ENCODE assay signal across 22 cellular contexts in genomic region chr9:112493738-112494137, GRCh38. TPM values are rescaled to one million over a fixed set of nuclear protein-coding genes. Genes with fewer than 3 reads are reported as not detected.
A peak's percentile ranks its signal among the peaks of the same experiment; 100 is the strongest.
DNase-seq lines count a peak whose midpoint lies in the region; ATAC-seq, FAIRE-seq and TF ChIP-seq lines count a peak whose summit lies in the region.
"Had no signal": no experiment of that assay in that cellular context is flagged by ENCODE, and none has a peak within 500 bp of the region (broad histone marks: within the 10 kb centered on the region; RNA-seq: fewer than 3 reads in every experiment).

No MANE protein-coding gene starts in this region.

- no peak overlapping the region for H3K9ac ChIP-seq in HepG2 (ENCODE audit: insufficient read depth, low read depth, low read length)
- H3K9ac ChIP-seq in adipocyte (ENCODE audit: low read length): no peak overlapping the region

- peaks cover 0 to 29% (median 24%) of the 10 kb centered on the region in 8 donors for H3K9me3 Mint-ChIP-seq in CD4-positive, alpha-beta memory T cell

- peaks cover 14 to 24% of the 10 kb centered on the region in 2 donors for H3K36me3 Mint-ChIP-seq in CD4-positive, alpha-beta memory T cell

- POLR2A ChIA-PET in HepG2 (lab: Yijun Ruan, JAX): interaction anchor here (0.5 kb wide), 1 partner anchor 993 kb away, joined by 3 read pairs; no protein-coding TSS in a partner anchor
- POLR2A ChIA-PET in CD4-positive, alpha-beta memory T cell (lab: Charles Lee; ENCODE audit: partially characterized antibody): no interaction called here

- H3K27me3 ChIP-seq in HepG2 (ENCODE audit: control insufficient read depth in 1 of 2, insufficient read depth in 2 of 2, low read length in 2 of 2): no peaks in the 10 kb centered on the region
- no peaks in the 10 kb centered on the region for H3K27me3 ChIP-seq in right lobe of liver
- H3K27me3 ChIP-seq in adipocyte (replicated peaks; ENCODE audit: control insufficient read depth, insufficient read depth, low read length): no peaks in the 10 kb centered on the region
- no peaks in the 10 kb centered on the region for H3K27me3 ChIP-seq in tibial artery
- H3K27me3 ChIP-seq in CD4-positive, alpha-beta memory T cell (ENCODE audit: insufficient read depth, low read length): no peaks in the 10 kb centered on the region
- H3K27me3 ChIP-seq: left lung, neutrophil, SJCRH30, suprapubic skin had no signal

- peaks cover 0 to 4% (median 1%) of the 10 kb centered on the region in 4 donors for H3K4me1 Mint-ChIP-seq in CD4-positive, alpha-beta memory T cell

- H3K27ac ChIP-seq in HepG2 (ENCODE audit: extremely low read length, insufficient read depth, low read length) (peak overlapping the region; percentile 40), right lobe of liver (no peak overlapping the region), tibial artery (peak overlapping the region; percentile 31 to 57)
- H3K27ac ChIP-seq in CD4-positive, alpha-beta memory T cell (ENCODE audit: low read depth, low read length): no peak overlapping the region
- H3K27ac ChIP-seq: A549, left lung, neutrophil, SJCRH30, suprapubic skin had no signal

- H3K79me2 ChIP-seq in HepG2 (ENCODE audit: insufficient read depth, low read length): peaks cover 99% of the 10 kb centered on the region

- intact Hi-C loops in HepG2 (cut with micrococcal nuclease; ENCODE audit: unreplicated experiment): no loop called here
- intact Hi-C loops in right lobe of liver (cut with DNase I): no loop called here
- intact Hi-C loops in tibial artery (cut with DNase I; ENCODE audit: low total_unique reads): no loop called here
- intact Hi-C loops in CD4-positive, alpha-beta memory T cell (cut with micrococcal nuclease): no loop called here

- TF ChIP-seq POLR2A in HepG2 (IDR thresholded peaks at IDR 0.05; ENCODE audit: insufficient read depth in 1 of 2, low read depth in 2 of 2, low read length in 2 of 2): no peak
- no peak for TF ChIP-seq POLR2A in right lobe of liver (IDR thresholded peaks at IDR 0.05)

- peak overlapping the region in 1 of 3 experiments; percentile 8; a peak in 1 of 6 replicates for H3K4me3 ChIP-seq in HepG2 (replicated peaks in 1 of 3; ENCODE audit: insufficient read depth in 1 of 3, low read depth in 2 of 3, low read length in 3 of 3)
- H3K4me3 ChIP-seq in right lobe of liver: no peak overlapping the region
- peak overlapping the region; percentile 24 for H3K4me3 ChIP-seq in adipocyte (ENCODE audit: low read length)
- H3K4me3 ChIP-seq in fibroblast of the aortic adventitia (ENCODE audit: low read depth, low read length): no peak overlapping the region
- no peak overlapping the region for H3K4me3 ChIP-seq in tibial artery
- H3K4me3 ChIP-seq in CD4-positive, alpha-beta memory T cell (ENCODE audit: low read length in 2 of 2): no peak overlapping the region
- H3K4me3 ChIP-seq: A549, left lung, SJCRH30, suprapubic skin had no signal

- CTCF ChIA-PET in HepG2 (lab: Yijun Ruan, JAX; ENCODE audit: low intra/inter-chr PET ratio, low total read pairs): no interaction called here
- CTCF ChIA-PET in CD4-positive, alpha-beta memory T cell (lab: Charles Lee; ENCODE audit: partially characterized antibody): no interaction called here

- H3K36me3 ChIP-seq in HepG2 (replicated peaks in 1 of 2; ENCODE audit: control insufficient read depth in 1 of 2, insufficient read depth in 2 of 2, low read length in 2 of 2) (peaks cover 1 to 27% of the 10 kb centered on the region in 2 experiments), right lobe of liver (no peaks in the 10 kb centered on the region), adipocyte (ENCODE audit: control insufficient read depth, insufficient read depth, low read length, severe bottlenecking) (no peaks in the 10 kb centered on the region), tibial artery (peaks cover 0 to 8% (median 0%) of the 10 kb centered on the region in 3 donors)
- no peaks in the 10 kb centered on the region for H3K36me3 ChIP-seq in CD4-positive, alpha-beta memory T cell (ENCODE audit: insufficient read depth, low read length)
- H3K36me3 ChIP-seq: neutrophil had no signal

- no peak for TF ChIP-seq RAD21 in HepG2 (CRISPR knock-in tag; IDR thresholded peaks at IDR 0.05)

- ATAC-seq in HepG2 (no peak), right lobe of liver (no peak)
- ATAC-seq: A549, left lung had no signal

- H3K4me3 Mint-ChIP-seq in CD4-positive, alpha-beta memory T cell: no peak overlapping the region
- H3K4me3 Mint-ChIP-seq: activated CD4-positive, alpha-beta memory T cell treated with anti-CD3 and anti-CD28 coated beads, Interleukin-2, amount 10 ng/mL, durations not matched to agents 7 days and 5 days; activated naive CD4-positive, alpha-beta T cell treated with anti-CD3 and anti-CD28 coated beads for 36 hours had no signal

- H3K9me3 ChIP-seq in HepG2 (ENCODE audit: low read length) (peaks cover 22% of the 10 kb centered on the region), right lobe of liver (no peaks in the 10 kb centered on the region), adipocyte (ENCODE audit: control insufficient read depth, low read length) (peaks cover 26% of the 10 kb centered on the region), tibial artery (peaks cover 0 to 6% (median 0%) of the 10 kb centered on the region in 3 donors)
- peaks cover 0 to 7% of the 10 kb centered on the region in 2 donors for H3K9me3 ChIP-seq in CD4-positive, alpha-beta memory T cell (ENCODE audit: control insufficient read depth in 1 of 2, low read length in 2 of 2)
- H3K9me3 ChIP-seq: neutrophil had no signal

- in situ Hi-C loops in HepG2 (cut with HindIII; ENCODE audit: extremely low pct_ligation_motif_present, low pct_unique_long_range_greater_than_20kb): loop anchor here (25.0 kb wide), 1 partner anchor 219 kb away; the partner anchor contains the start of gene INIP

- no peak for FAIRE-seq in HepG2 (lab: Jason Lieb, UNC)
- FAIRE-seq: A549 had no signal

- no peak overlapping the region for H3K4me2 ChIP-seq in HepG2 (ENCODE audit: low read depth, low read length)
- H3K4me2 ChIP-seq: A549 had no signal

- H3K4me1 ChIP-seq in HepG2 (ENCODE audit: insufficient read depth, low read length) (peaks cover 82% of the 10 kb centered on the region), right lobe of liver (peaks cover 0 to 43% (median 6%) of the 10 kb centered on the region in 4 donors), adipocyte (ENCODE audit: control insufficient read depth, insufficient read depth, low read length) (peaks cover 9% of the 10 kb centered on the region), tibial artery (peaks cover 0 to 66% (median 3%) of the 10 kb centered on the region in 4 donors)
- no peaks in the 10 kb centered on the region for H3K4me1 ChIP-seq in CD4-positive, alpha-beta memory T cell (ENCODE audit: insufficient read depth, low read length)
- H3K4me1 ChIP-seq: suprapubic skin had no signal

- no peak overlapping the region for H3K27ac Mint-ChIP-seq in CD4-positive, alpha-beta memory T cell
- H3K27ac Mint-ChIP-seq: activated CD4-positive, alpha-beta memory T cell treated with anti-CD3 and anti-CD28 coated beads, Interleukin-2, amount 10 ng/mL, durations not matched to agents 7 days and 5 days; activated naive CD4-positive, alpha-beta T cell treated with anti-CD3 and anti-CD28 coated beads for 36 hours had no signal

- TF ChIP-seq EP300 in HepG2 (IDR thresholded peaks at IDR 0.05; ENCODE audit: low read depth in 2 of 2, low read length in 2 of 2) (no peak), HepG2 (CRISPR knock-in tag; IDR thresholded peaks at IDR 0.05; ENCODE audit: borderline replicate concordance) (no peak)

- TF ChIP-seq CTCF in HepG2 (CRISPR knock-in tag; IDR thresholded peaks at IDR 0.05) (no peak), right lobe of liver (IDR thresholded peaks at IDR 0.05) (no peak), fibroblast of the aortic adventitia (IDR thresholded peaks at IDR 0.05; ENCODE audit: insufficient read depth, low read length) (no peak), tibial artery (IDR thresholded peaks at IDR 0.05) (no peak)

- no peaks in the 10 kb centered on the region for H3K27me3 Mint-ChIP-seq in CD4-positive, alpha-beta memory T cell
- H3K27me3 Mint-ChIP-seq: activated CD4-positive, alpha-beta memory T cell treated with anti-CD3 and anti-CD28 coated beads, Interleukin-2, amount 10 ng/mL, durations not matched to agents 7 days and 5 days had no signal

- DNase-seq in HepG2 (ENCODE audit: low spot score): no peak
- DNase-seq in right lobe of liver: no peak
- peak; percentile 80 for DNase-seq in adipocyte (ENCODE audit: low read depth)
- peak; percentile 44 for DNase-seq in fibroblast of the aortic adventitia (ENCODE audit: low read depth)
- DNase-seq in tibial artery: no peak
- DNase-seq in retina: no peak
- no peak for DNase-seq in effector CD8-positive, alpha-beta T cell (lab: John Stamatoyannopoulos, UW)
- no peak for DNase-seq in CD4-positive, alpha-beta memory T cell
- DNase-seq: activated CD4-positive, alpha-beta memory T cell treated with anti-CD3 and anti-CD28 coated beads, Interleukin-2, amount 10 ng/mL, durations not matched to agents 7 days and 5 days; activated CD4-positive, CD25-positive, alpha-beta regulatory T cell; activated naive CD4-positive, alpha-beta T cell treated with anti-CD3 and anti-CD28 coated beads for 36 hours; activated T-cell treated with anti-CD3 and anti-CD28 coated beads, Interleukin-2, amount 50 U/mL, for 1 hour; DMS79 treated with DMSO at 0.1 percent for 48 hours; KG1; left lung; NCI-H1417; NCI-H2171; SJCRH30; T-helper 2 cell had no signal

- BruUV-seq in HepG2 (replicated peaks; lab: Mats Ljungman, UMichigan): no TSS peak

- no peak overlapping the region for H2AFZ ChIP-seq in HepG2 (ENCODE audit: low read length)

- peaks cover 36% of the 10 kb centered on the region for H4K20me1 ChIP-seq in HepG2 (ENCODE audit: insufficient read depth, low read length)

RNA-seq across cellular contexts. Expression of gene KIAA1958, which starts 7.1 kb away (rescaled TPM):
- total RNA-seq in HepG2 (2016; rRNA removed; fragmentation: Illumina TruSeq; extraction: Trizol) (8.5 and 11.4 TPM in 2 replicates), right lobe of liver (1 to 10 TPM; 5.7 to 8.1 (median 7.0) TPM), fibroblast of the aortic adventitia (ENCODE audit: low replicate concordance) (1.4 and 2.9 TPM in 2 replicates)
- 37.2 and 41.8 TPM in 2 replicates for total RNA-seq in HepG2 (2016; cell fraction: cytosol; rRNA removed; fragmentation: Illumina TruSeq; extraction: Trizol; ENCODE audit: low read depth)
- total RNA-seq in HepG2 (2016; cell fraction: insoluble cytoplasmic fraction; rRNA removed; fragmentation: Illumina TruSeq; extraction: Trizol): 8.4 and 11.0 TPM in 2 replicates
- total RNA-seq in HepG2 (2016; cell fraction: membrane; rRNA removed; fragmentation: Illumina TruSeq; extraction: Trizol): 29.3 and 29.7 TPM in 2 replicates
- total RNA-seq in HepG2 (2016; cell fraction: nucleus; rRNA removed; fragmentation: Illumina TruSeq; extraction: Trizol): 14.1 and 15.2 TPM in 2 replicates
- 8.5 and 10.3 TPM in 2 replicates for polyA plus RNA-seq in HepG2 (2011; rRNA removed)
- 5.5 and 5.7 TPM in 2 replicates for polyA plus RNA-seq in HepG2 (2011; cell fraction: cytosol; rRNA removed)
- 17.1 and 17.6 TPM in 2 replicates for polyA plus RNA-seq in HepG2 (2011; cell fraction: nucleus; rRNA removed)
- 10.9 and 11.6 TPM in 2 replicates for polyA plus RNA-seq in HepG2 (2012)
- 0.46 and 0.57 TPM in 2 replicates for polyA plus RNA-seq in HepG2 (2016; cell fraction: cytosol; fragmentation: Illumina TruSeq; extraction: Trizol; ENCODE audit: low read depth)
- polyA plus RNA-seq in HepG2 (2016; cell fraction: insoluble cytoplasmic fraction; fragmentation: Illumina TruSeq; extraction: Trizol; ENCODE audit: low read depth): 6.0 and 6.8 TPM in 2 replicates
- 1.8 and 1.9 TPM in 2 replicates for polyA plus RNA-seq in HepG2 (2016; cell fraction: membrane; fragmentation: Illumina TruSeq; extraction: Trizol; ENCODE audit: low read depth)
- 7.2 and 8.5 TPM in 2 replicates for polyA plus RNA-seq in HepG2 (2016; cell fraction: nucleus; fragmentation: Illumina TruSeq; extraction: Trizol; ENCODE audit: insufficient read depth, low read depth)
- polyA minus RNA-seq in HepG2 (2011; rRNA and poly(A)+ RNA removed; ENCODE audit: low replicate concordance): 53.1 and 88.7 TPM in 2 replicates
- polyA minus RNA-seq in HepG2 (2011; cell fraction: cytosol; rRNA and poly(A)+ RNA removed): 22.1 and 29.8 TPM in 2 replicates
- 49.7 and 55.7 TPM in 2 replicates for polyA minus RNA-seq in HepG2 (2011; cell fraction: nucleus; rRNA and poly(A)+ RNA removed)
- total RNA-seq in CD4-positive, alpha-beta memory T cell: 1 to 10 TPM; 4.3 to 5.1 TPM
- 1 to 10 TPM in 1 of 2 donors, under 1 TPM in 1; 0.63 to 1.2 TPM for polyA plus RNA-seq in CD4-positive, alpha-beta memory T cell

Comparison
In these comparisons a context has a peak if more than half of its experiments do, and no peak if none do; other contexts are left out.
1. H3K27ac ChIP-seq: peak in HepG2 (single experiment) and tibial artery (2 of 2); none in right lobe of liver (0 of 3) and CD4-positive, alpha-beta memory T cell (single experiment).
2. DNase-seq: peak in adipocyte (single experiment) and fibroblast of the aortic adventitia (single experiment); none in HepG2 (single experiment), right lobe of liver (0 of 3), tibial artery (0 of 2), retina (single experiment), effector CD8-positive, alpha-beta T cell (single experiment) and CD4-positive, alpha-beta memory T cell (0 of 5).